ENCODE assay signal across 19 cellular contexts in the genomic region with DNA sequence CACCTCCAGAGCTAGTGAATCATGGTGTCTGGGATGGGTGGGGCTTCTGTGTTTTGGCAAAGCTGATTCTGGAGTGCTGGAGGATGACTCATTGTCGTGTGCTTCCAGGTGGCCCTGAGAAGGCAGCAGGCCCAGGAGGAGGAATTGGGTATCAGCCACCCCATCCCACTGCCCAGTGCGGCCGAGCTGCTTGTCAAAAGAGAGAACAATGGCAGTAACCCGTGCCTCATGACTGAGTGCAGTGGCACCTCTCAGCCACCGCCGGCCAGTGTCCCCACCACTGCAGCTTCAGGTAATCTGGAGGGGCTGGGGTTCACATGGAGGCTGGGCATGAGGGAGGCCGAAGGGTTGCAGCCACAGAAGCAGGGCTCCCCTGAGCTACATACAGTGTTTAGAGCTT. TPM values are rescaled to one million over a fixed set of nuclear protein-coding genes. Genes with fewer than 3 reads are reported as not detected.
DNase-seq lines count a peak whose midpoint lies in the region; ATAC-seq, FAIRE-seq and TF ChIP-seq lines count a peak whose summit lies in the region.
"Had no signal": no experiment of that assay in that cellular context is flagged by ENCODE, and none has a peak within 500 bp of the region (broad histone marks: within the 10 kb centered on the region; RNA-seq: fewer than 3 reads in every experiment).

No MANE protein-coding gene starts in this region.

- WGBS in H1 (ENCODE audit: extremely low coverage in 1 of 2, insufficient coverage in 1 of 2, insufficient read length in 1 of 2, insufficient replicate concordance in 2 of 2, low coverage in 1 of 2, low lambda C conversion rate in 2 of 2, missing lambda C conversion rate in 1 of 2), 2 experiments, result 54% methylated on average over 7 of the region's 7 CpGs; no CpG with 5 or more reads in 1 of the 2 experiments
- WGBS in mesendoderm (ENCODE audit: extremely low coverage, insufficient coverage, low lambda C conversion rate), result no CpG with 5 or more reads among the region's 7 CpGs

- H3K36me3 ChIP-seq in H1 (ENCODE audit: control insufficient read depth in 2 of 4, insufficient read depth in 4 of 4, low read length in 3 of 4) (no peaks in the 10 kb centered on the region; a peak in 1 of 8 replicates), mesendoderm (ENCODE audit: control insufficient read depth, insufficient read depth, low read length) (no peaks in the 10 kb centered on the region), osteoblast (ENCODE audit: insufficient read depth, low read length) (no peaks in the 10 kb centered on the region)
- H3K36me3 ChIP-seq: Peyer's patch, suprapubic skin, vagina had no signal

- H3K23ac ChIP-seq in H1 (ENCODE audit: insufficient read length), result no peak overlapping the region
- H3K23ac ChIP-seq in mesendoderm (ENCODE audit: low read length), result no peak overlapping the region

- H2BK20ac ChIP-seq in H1 (ENCODE audit: low read length), result no peak overlapping the region

- H3K4me1 ChIP-seq in H1 (replicated peaks in 1 of 4; ENCODE audit: control insufficient read depth in 3 of 4, insufficient read depth in 4 of 4, low read length in 3 of 4) (peaks cover 0 to 3% (median 0%) of the 10 kb centered on the region in 4 experiments; a peak in 4 of 7 replicates), mesendoderm (ENCODE audit: control insufficient read depth, low read depth, low read length) (peaks cover 3% of the 10 kb centered on the region), osteoblast (ENCODE audit: insufficient read depth, low read length) (no peaks in the 10 kb centered on the region)
- H3K4me1 ChIP-seq: vagina had no signal

- no peak for TF ChIP-seq RAD21 in H1 (IDR thresholded peaks at IDR 0.05 in 1 of 2, conservative IDR thresholded peaks at IDR 0.05 in 1 of 2; ENCODE audit: low read depth in 2 of 2, low read length in 2 of 2)

- H3K9me3 ChIP-seq in H1 (ENCODE audit: insufficient read depth in 2 of 2, low read depth in 1 of 2, low read length in 1 of 2), result no peaks in the 10 kb centered on the region
- H3K9me3 ChIP-seq in osteoblast (ENCODE audit: low read depth, low read length), result no peaks in the 10 kb centered on the region
- H3K9me3 ChIP-seq: Peyer's patch, suprapubic skin, vagina had no signal

- H2BK15ac ChIP-seq in H1 (ENCODE audit: low read length) (no peak overlapping the region), mesendoderm (replicated peaks; ENCODE audit: low read depth) (no peak overlapping the region)

- FAIRE-seq in H1 (lab: Jason Lieb, UNC), result no peak

- H3K27ac ChIP-seq in H1 (ENCODE audit: low read depth, low read length), result no peak overlapping the region
- H3K27ac ChIP-seq in mesendoderm (ENCODE audit: low read depth, low read length), result no peak overlapping the region
- H3K27ac ChIP-seq in osteoblast (ENCODE audit: low read depth, low read length), result no peak overlapping the region
- no peak overlapping the region for H3K27ac ChIP-seq in dorsolateral prefrontal cortex
- H3K27ac ChIP-seq: HL-60, Peyer's patch, suprapubic skin, vagina had no signal

- intact Hi-C loops in dorsolateral prefrontal cortex (cut with DNase I), result no loop called here

- TF ChIP-seq CTCF in H1 (IDR thresholded peaks at IDR 0.05; ENCODE audit: control extremely low read depth in 1 of 3, insufficient read depth in 1 of 3, low read depth in 1 of 3, low read length in 3 of 3), result no peak
- TF ChIP-seq CTCF in osteoblast (IDR thresholded peaks at IDR 0.05; ENCODE audit: extremely low read depth, low read depth, low read length), result no peak
- TF ChIP-seq CTCF in dorsolateral prefrontal cortex (IDR thresholded peaks at IDR 0.05 in 54 of 56, conservative IDR thresholded peaks at IDR 0.05 in 2 of 56; ENCODE audit: low read depth in 1 of 56, partially characterized antibody in 56 of 56), result no peak

- no peak overlapping the region for H3K9ac ChIP-seq in H1 (replicated peaks in 1 of 4; ENCODE audit: extremely low read depth in 1 of 4, low read depth in 3 of 4, low read length in 3 of 4)
- H3K9ac ChIP-seq in mesendoderm (ENCODE audit: low read length), result no peak overlapping the region

- H3K4me2 ChIP-seq in H1 (ENCODE audit: insufficient read depth in 1 of 2, low read depth in 2 of 2, low read length in 2 of 2) (no peak overlapping the region; a peak in 1 of 4 replicates), mesendoderm (ENCODE audit: low read length) (no peak overlapping the region), osteoblast (ENCODE audit: insufficient read depth, low read length) (no peak overlapping the region)

- H3K56ac ChIP-seq in H1 (replicated peaks; ENCODE audit: insufficient read length, low read depth, low read length) (no peak overlapping the region), mesendoderm (ENCODE audit: low read length) (no peak overlapping the region)

- CTCF ChIA-PET in H1 (lab: Charles Lee; ENCODE audit: partially characterized antibody), result interaction anchor here (0.7 to 2.2 kb wide), 9 partner anchors 14 to 162 kb away, joined by 3 to 7 read pairs (median 4); no protein-coding TSS in a partner anchor

- peak; percentile 65 for DNase-seq in M059J (ENCODE audit: low read depth)
- peak in 1 of 2 experiments; percentile 47 for DNase-seq in H1 (ENCODE audit: low read depth in 1 of 2, low spot score in 2 of 2)
- peak; percentile 76 for DNase-seq in mesendoderm
- no peak for DNase-seq in NAMALWA (ENCODE audit: low spot score)
- no peak for DNase-seq in osteoblast (ENCODE audit: insufficient read length, low spot score, missing footprints)
- DNase-seq in dorsolateral prefrontal cortex, result no peak
- DNase-seq: activated CD8-positive, alpha-beta memory T cell treated with anti-CD3 and anti-CD28 coated beads, Interleukin-2, amount 50 U/mL, for 48 hours; CD4-positive, CD25-positive, alpha-beta regulatory T cell; midbrain; NK-92 treated with Interleukin-12 subunit alpha and Interleukin-12 subunit beta, amount 100 ng/mL, for 24 hours; Peyer's patch had no signal

- no peak for TF ChIP-seq POLR2A in H1 (IDR thresholded peaks at IDR 0.05; ENCODE audit: control extremely low read depth in 1 of 2, low read depth in 2 of 2, low read length in 2 of 2)

- H3K18ac ChIP-seq in H1 (ENCODE audit: extremely low read depth, low read length), result no peak overlapping the region
- no peak overlapping the region for H3K18ac ChIP-seq in mesendoderm (ENCODE audit: low read length)

- H4K20me1 ChIP-seq in H1 (replicated peaks in 1 of 2; ENCODE audit: control insufficient read depth in 1 of 2, insufficient read depth in 2 of 2, low read length in 2 of 2) (peaks cover 0 to 1% of the 10 kb centered on the region in 2 experiments), osteoblast (ENCODE audit: insufficient read depth, low read length) (no peaks in the 10 kb centered on the region)

- H4K5ac ChIP-seq in H1 (ENCODE audit: insufficient read length, low read depth, low read length) (no peak overlapping the region), mesendoderm (ENCODE audit: low read length) (no peak overlapping the region)

- H3K4ac ChIP-seq in H1 (replicated peaks; ENCODE audit: insufficient read length, low read depth, low read length), result no peak overlapping the region
- H3K4ac ChIP-seq in mesendoderm (ENCODE audit: low read depth, low read length), result no peak overlapping the region

- H3K79me1 ChIP-seq in H1 (ENCODE audit: low read depth, low read length), result no peaks in the 10 kb centered on the region
- H3K79me1 ChIP-seq in mesendoderm (ENCODE audit: low read length), result no peaks in the 10 kb centered on the region

- H3K27me3 ChIP-seq in H1 (replicated peaks in 1 of 4; ENCODE audit: control insufficient read depth in 3 of 4, extremely low read depth in 1 of 4, insufficient read depth in 3 of 4, low read length in 3 of 4) (peaks cover 30 to 54% (median 51%) of the 10 kb centered on the region in 4 experiments), mesendoderm (ENCODE audit: insufficient read depth, low read length, poor library complexity) (peaks cover 11% of the 10 kb centered on the region), osteoblast (ENCODE audit: insufficient read depth, low read length) (peaks cover 24% of the 10 kb centered on the region), dorsolateral prefrontal cortex (peaks cover 10 to 89% (median 62%) of the 10 kb centered on the region in 45 donors)
- H3K27me3 ChIP-seq: vagina had no signal

- no peak overlapping the region for H4K91ac ChIP-seq in H1 (replicated peaks; ENCODE audit: insufficient read length, low read length)

- no peaks in the 10 kb centered on the region for H3K79me2 ChIP-seq in H1 (ENCODE audit: control insufficient read depth in 1 of 2, insufficient read depth in 2 of 2, low read length in 2 of 2)
- no peaks in the 10 kb centered on the region for H3K79me2 ChIP-seq in mesendoderm (ENCODE audit: control insufficient read depth, insufficient read depth, low read length)
- H3K79me2 ChIP-seq in osteoblast (ENCODE audit: insufficient read depth, low read length), result no peaks in the 10 kb centered on the region

- no peak overlapping the region for H3K4me3 ChIP-seq in H1 (ENCODE audit: extremely low read depth in 1 of 4, insufficient read depth in 2 of 4, low read depth in 3 of 4, low read length in 4 of 4)
- H3K4me3 ChIP-seq in mesendoderm (ENCODE audit: low read length), result no peak overlapping the region
- H3K4me3 ChIP-seq in osteoblast (ENCODE audit: insufficient read depth, low read length), result no peak overlapping the region
- no peak overlapping the region for H3K4me3 ChIP-seq in dorsolateral prefrontal cortex
- H3K4me3 ChIP-seq: Peyer's patch, suprapubic skin, vagina had no signal

- POLR2A ChIA-PET in H1 (lab: Charles Lee; ENCODE audit: partially characterized antibody), result interaction anchor here (1.7 kb wide), 1 partner anchor 21 kb away, joined by 3 read pairs; no protein-coding TSS in a partner anchor

- no peak overlapping the region for H2BK120ac ChIP-seq in H1 (replicated peaks; ENCODE audit: low read depth, low read length)
- no peak overlapping the region for H2BK120ac ChIP-seq in mesendoderm (ENCODE audit: low read depth, low read length)

- H2AK5ac ChIP-seq in H1 (ENCODE audit: low read depth, low read length) (no peak overlapping the region), mesendoderm (ENCODE audit: low read length) (no peak overlapping the region)

- H2BK5ac ChIP-seq in H1 (ENCODE audit: low read depth, low read length) (no peak overlapping the region), mesendoderm (ENCODE audit: low read length) (no peak overlapping the region)

- H3K14ac ChIP-seq in H1 (ENCODE audit: insufficient read length), result no peak overlapping the region

- H2BK12ac ChIP-seq in H1 (ENCODE audit: low read depth, low read length), result no peak overlapping the region

- peak; percentile 20 for ATAC-seq in GM21529 (IDR thresholded peaks at IDR 0.05; ENCODE audit: unreplicated experiment)
- ATAC-seq: left lobe of liver had no signal

- no peak for TF ChIP-seq EP300 in H1 (IDR thresholded peaks at IDR 0.05; ENCODE audit: borderline replicate concordance in 1 of 2, low read depth in 2 of 2, low read length in 2 of 2)

- H2AFZ ChIP-seq in H1 (ENCODE audit: low read length) (no peak overlapping the region), osteoblast (ENCODE audit: low read length) (no peak overlapping the region)

- H4K8ac ChIP-seq in H1 (ENCODE audit: extremely low read depth, insufficient read depth, low read length), result no peak overlapping the region
- no peak overlapping the region for H4K8ac ChIP-seq in mesendoderm (ENCODE audit: low read depth, low read length)

- H3K23me2 ChIP-seq in H1 (ENCODE audit: low read depth, low read length), result peaks cover 3% of the 10 kb centered on the region; the same call in 1 of the 2 replicates

RNA-seq across cellular contexts. Expression of a gene that starts 5.4 kb away (rescaled TPM):
- total RNA-seq in M059J (2014; rRNA removed; shearing (Covaris generic)), result 0.15 TPM in 1 of 2 replicates, not detected in the other
- not detected in 2 replicates for total RNA-seq in H1 (2021; fragmentation: NEBNext Ultra II Directional; extraction: Animal tissue kit (Norgen Biotek cat#: 25700))
- 0.06 and 0.15 TPM in 2 replicates for polyA plus RNA-seq in H1 (2011; rRNA removed)
- 0.19 TPM for polyA plus RNA-seq in H1 (2011; cell fraction: cytosol; rRNA removed)
- polyA plus RNA-seq in H1 (2011; cell fraction: nucleus; rRNA removed), result 0.10 TPM
- 0.12 TPM in 1 of 4 replicates, not detected in the others for polyA plus RNA-seq in H1 (2012, experiment 1 of 2)
- 0.07 TPM for polyA plus RNA-seq in H1 (2012, experiment 2 of 2)
- polyA plus RNA-seq in H1 (2013, experiment 1 of 2), result 0.08 TPM
- polyA plus RNA-seq in H1 (2013, experiment 2 of 2), result 0.07 TPM
- 0.25 and 0.32 TPM in 2 replicates for polyA minus RNA-seq in H1 (2011; rRNA and poly(A)+ RNA removed)
- not detected for polyA minus RNA-seq in H1 (2011; cell fraction: cytosol; rRNA and poly(A)+ RNA removed)
- not detected for polyA minus RNA-seq in H1 (2011; cell fraction: nucleus; rRNA and poly(A)+ RNA removed)
- polyA plus RNA-seq in mesendoderm (2013, experiment 1 of 2), result 0.81 TPM
- 0.99 TPM for polyA plus RNA-seq in mesendoderm (2013, experiment 2 of 2)
- total RNA-seq in osteoblast (not detected in 2 replicates), dorsolateral prefrontal cortex (not detected)
- total RNA-seq: CD4-positive, CD25-positive, alpha-beta regulatory T cell; left lobe of liver; NCI-H460; Peyer's patch; SK-MEL-5; suprapubic skin; T-helper 2 cell treated with Interferon-gamma antibody and Interleukin-4, amounts not matched to agents 100 ng/mL and 5 ng/mL, for 36 hours; vagina had no signal
- polyA plus RNA-seq: CD4-positive, CD25-positive, alpha-beta regulatory T cell had no signal

Comparison
In these comparisons a context has a peak if more than half of its experiments do, and no peak if none do; other contexts are left out.
1. DNase-seq: peak in M059J (single experiment) and mesendoderm (single experiment); none in NAMALWA (single experiment), osteoblast (single experiment) and dorsolateral prefrontal cortex (0 of 10).